ENCODE assay signal across 20 cellular contexts in genomic region chr22:49193901-49194465, GRCh38.
DNase-seq lines count a peak whose midpoint lies in the region; ATAC-seq and TF ChIP-seq lines count a peak whose summit lies in the region.
"Had no signal": no experiment of that assay in that cellular context is flagged by ENCODE, and none has a peak within 500 bp of the region (broad histone marks: within the 10 kb centered on the region; RNA-seq: fewer than 3 reads in every experiment).

No MANE protein-coding gene starts in this region.

- TF ChIP-seq CTCF in right atrium auricular region (IDR thresholded peaks at IDR 0.05) (no peak), chondrocyte (IDR thresholded peaks at IDR 0.05) (no peak), neural crest cell (conservative IDR thresholded peaks at IDR 0.05) (no peak), spleen (IDR thresholded peaks at IDR 0.05 in 8 of 11, conservative IDR thresholded peaks at IDR 0.05 in 3 of 11) (no peak)

- 75 to 94% (median 86%) methylated on average over 6 to 13 of the region's 13 CpGs for whole genome bisulfite sequencing in spleen, 5 donors

- no peaks in the 10 kb centered on the region for H3K4me1 Mint-ChIP-seq in chondrocyte (ENCODE audit: low read depth)
- no peaks in the 10 kb centered on the region for H3K4me1 Mint-ChIP-seq in neural crest cell
- H3K4me1 Mint-ChIP-seq: B cell; CD4-positive, CD25-positive, alpha-beta regulatory T cell had no signal

- H3K27ac ChIP-seq in right atrium auricular region (no peak overlapping the region), spleen (no peak overlapping the region)
- H3K27ac ChIP-seq: 22Rv1, BLaER1, C4-2B, GM23248 had no signal

- no peaks in the 10 kb centered on the region for H3K27me3 ChIP-seq in right atrium auricular region
- H3K27me3 ChIP-seq in spleen (replicated peaks in 1 of 7), result peaks cover 0 to 57% (median 0%) of the 10 kb centered on the region in 7 donors

- H3K27me3 Mint-ChIP-seq in chondrocyte (ENCODE audit: low read depth) (peaks cover 4% of the 10 kb centered on the region), neural crest cell (ENCODE audit: low read depth) (peaks cover 26% of the 10 kb centered on the region)
- H3K27me3 Mint-ChIP-seq: B cell; CD4-positive, CD25-positive, alpha-beta regulatory T cell had no signal

- DNase-seq in Right ventricle myocardium inferior (ENCODE audit: missing footprints) (peak; percentile 55), right atrium auricular region (ENCODE audit: low spot score) (no peak), chondrocyte (ENCODE audit: low spot score) (peak; percentile 84), neural crest cell (ENCODE audit: low read depth, low spot score) (no peak), spleen (peak; percentile 50), nucleus accumbens (lab: John Stamatoyannopoulos, UW) (no peak), SW480 (ENCODE audit: low spot score) (no peak), T-helper 1 cell (no peak)
- DNase-seq: Caco-2; CD4-positive, CD25-positive, alpha-beta regulatory T cell; CD8-positive, alpha-beta T cell; DMS153; DND-41; GM23248; H7; HCEC 1CT had no signal

- peaks cover 11% of the 10 kb centered on the region for H3K9me3 Mint-ChIP-seq in chondrocyte (ENCODE audit: low read depth)
- H3K9me3 Mint-ChIP-seq in neural crest cell, result no peaks in the 10 kb centered on the region
- H3K9me3 Mint-ChIP-seq: CD8-positive, alpha-beta T cell had no signal

- H3K36me3 ChIP-seq in right atrium auricular region, result no peaks in the 10 kb centered on the region
- H3K36me3 ChIP-seq in spleen, result no peaks in the 10 kb centered on the region
- H3K36me3 ChIP-seq: BLaER1 had no signal

- H3K36me3 Mint-ChIP-seq in chondrocyte (ENCODE audit: low read depth), result no peaks in the 10 kb centered on the region
- no peaks in the 10 kb centered on the region for H3K36me3 Mint-ChIP-seq in neural crest cell (ENCODE audit: low read depth)
- H3K36me3 Mint-ChIP-seq: CD4-positive, CD25-positive, alpha-beta regulatory T cell; CD8-positive, alpha-beta T cell had no signal

- no peaks in the 10 kb centered on the region for H3K9me3 ChIP-seq in right atrium auricular region
- no peaks in the 10 kb centered on the region for H3K9me3 ChIP-seq in spleen
- H3K9me3 ChIP-seq: BLaER1, Caco-2 had no signal

- H3K4me3 Mint-ChIP-seq in chondrocyte (ENCODE audit: unreplicated experiment) (no peak overlapping the region), neural crest cell (no peak overlapping the region)
- H3K4me3 Mint-ChIP-seq: B cell; CD4-positive, CD25-positive, alpha-beta regulatory T cell; CD8-positive, alpha-beta T cell had no signal

- intact Hi-C loops in Right ventricle myocardium inferior (cut with DNase I), result no loop called here
- intact Hi-C loops in spleen (cut with DNase I; ENCODE audit: low total_unique reads), result no loop called here

- H3K4me3 ChIP-seq in right atrium auricular region (no peak overlapping the region), spleen (no peak overlapping the region)
- H3K4me3 ChIP-seq: BLaER1, GM23248 had no signal

- no peak for TF ChIP-seq POLR2A in spleen (IDR thresholded peaks at IDR 0.05)

- H3K27ac Mint-ChIP-seq in chondrocyte (ENCODE audit: unreplicated experiment) (no peak overlapping the region), neural crest cell (ENCODE audit: unreplicated experiment) (peak overlapping the region; percentile 75)
- H3K27ac Mint-ChIP-seq: B cell; CD4-positive, CD25-positive, alpha-beta regulatory T cell; CD8-positive, alpha-beta T cell had no signal

- H3K4me1 ChIP-seq in right atrium auricular region (peaks cover 0 to 13% of the 10 kb centered on the region in 2 donors), spleen (peaks cover 0 to 4% (median 0%) of the 10 kb centered on the region in 6 donors)
- H3K4me1 ChIP-seq: BLaER1, Caco-2 had no signal

- ATAC-seq in Right ventricle myocardium inferior, result no peak
- ATAC-seq: CD8-positive, alpha-beta T cell had no signal

Comparison
In these comparisons a context has a peak if more than half of its experiments do, and no peak if none do; other contexts are left out.
1. DNase-seq: peak in Right ventricle myocardium inferior (single experiment), chondrocyte (single experiment) and spleen (single experiment); none in right atrium auricular region (single experiment), neural crest cell (single experiment), nucleus accumbens (0 of 56), SW480 (single experiment) and T-helper 1 cell (0 of 5).